ENCODE assay signal across 20 cellular contexts in genomic region chr19:4178990-4179389, GRCh38. TPM values are rescaled to one million over a fixed set of nuclear protein-coding genes. Genes with fewer than 3 reads are reported as not detected.
DNase-seq lines count a peak whose midpoint lies in the region; ATAC-seq, FAIRE-seq and TF ChIP-seq lines count a peak whose summit lies in the region.
"Had no signal": no experiment of that assay in that cellular context is flagged by ENCODE, and none has a peak within 500 bp of the region (broad histone marks: within the 10 kb centered on the region; RNA-seq: fewer than 3 reads in every experiment).

No MANE protein-coding gene starts in this region.

- H3K36me3 ChIP-seq in K562 (ENCODE audit: control insufficient read depth, insufficient read depth, low read length) = peaks cover 30% of the 10 kb centered on the region; the same call in 1 of the 3 replicates
- peaks cover 0 to 48% (median 0%) of the 10 kb centered on the region in 3 donors for H3K36me3 ChIP-seq in Peyer's patch

- ATAC-seq in natural killer cell treated with Interleukin-12 subunit alpha and Interleukin-12 subunit beta and Interleukin-15 and Interleukin-18, amount 100 ng/mL, for 72 hours = no peak
- ATAC-seq in natural killer cell = no peak
- ATAC-seq in K562 = no peak
- ATAC-seq in naive B cell (ENCODE audit: low read depth in 2 of 2) = no peak
- ATAC-seq: GM23338 had no signal

- TF ChIP-seq CTCF in natural killer cell (IDR thresholded peaks at IDR 0.05) (no peak), K562 (IDR thresholded peaks at IDR 0.05 in 2 of 3, conservative IDR thresholded peaks at IDR 0.05 in 1 of 3; ENCODE audit: insufficient read depth in 2 of 3, low read depth in 1 of 3, low read length in 3 of 3) (no peak), Peyer's patch (IDR thresholded peaks at IDR 0.05) (no peak)

- peaks cover 3% of the 10 kb centered on the region; the same call in 1 of the 2 replicates for H4K20me1 ChIP-seq in K562 (replicated peaks; ENCODE audit: control insufficient read depth, insufficient read depth, low read length)

- intact Hi-C loops in natural killer cell (cut with micrococcal nuclease) = no loop called here
- intact Hi-C loops in K562 (cut with micrococcal nuclease) = no loop called here

- H3K4me1 Mint-ChIP-seq in natural killer cell treated with Interleukin-12 subunit alpha and Interleukin-12 subunit beta and Interleukin-15 and Interleukin-18, amount 100 ng/mL, for 72 hours (ENCODE audit: low read depth in 2 of 2) = peaks cover 24 to 25% of the 10 kb centered on the region in 2 donors
- H3K4me1 Mint-ChIP-seq in natural killer cell = peaks cover 22 to 36% of the 10 kb centered on the region in 2 donors
- H3K4me1 Mint-ChIP-seq in naive B cell = peaks cover 33 to 42% (median 35%) of the 10 kb centered on the region in 3 donors
- H3K4me1 Mint-ChIP-seq: GM23338 had no signal

- peaks cover 14 to 59% of the 10 kb centered on the region in 2 experiments for H3K4me1 ChIP-seq in K562 (replicated peaks in 1 of 2; ENCODE audit: control insufficient read depth in 2 of 2, insufficient read depth in 2 of 2, low read length in 2 of 2)
- H3K4me1 ChIP-seq in Peyer's patch = peaks cover 5 to 27% (median 10%) of the 10 kb centered on the region in 4 donors

- no peak for TF ChIP-seq POLR2A in K562 (conservative IDR thresholded peaks at IDR 0.05)
- no peak for TF ChIP-seq POLR2A in Peyer's patch (IDR thresholded peaks at IDR 0.05)

- CTCF ChIA-PET in K562 (lab: Yijun Ruan, JAX; ENCODE audit: low intra/inter-chr PET ratio) = no interaction called here

- TF ChIP-seq EP300 in K562 (IDR thresholded peaks at IDR 0.05; ENCODE audit: low read length) = no peak

- H3K4me2 ChIP-seq in K562 (ENCODE audit: insufficient read depth, low read length) = no peak overlapping the region
- H3K4me2 ChIP-seq: BLaER1 treated with 17β-estradiol and CSF1 and Interleukin-3, amounts not matched to agents 10 nM and 100 nM; GM23338; PC-9 had no signal

- no peak for TF ChIP-seq RAD21 in K562 (CRISPR knock-in tag; conservative IDR thresholded peaks at IDR 0.05 in 1 of 2, IDR thresholded peaks at IDR 0.05 in 1 of 2)

- no TSS peak for BruUV-seq in K562 (replicated peaks; lab: Mats Ljungman, UMichigan)

- H3K9ac ChIP-seq in K562 (ENCODE audit: insufficient read depth in 1 of 2, low read depth in 2 of 2, low read length in 2 of 2) = no peak overlapping the region
- H3K9ac ChIP-seq: BLaER1 treated with 17β-estradiol and CSF1 and Interleukin-3, amounts not matched to agents 10 nM and 100 nM had no signal

- FAIRE-seq in K562 (lab: Jason Lieb, UNC) = no peak

- H3K9me3 ChIP-seq in K562 (replicated peaks; ENCODE audit: control insufficient read depth, insufficient read depth, low read depth, low read length) (no peaks in the 10 kb centered on the region), Peyer's patch (no peaks in the 10 kb centered on the region)
- H3K9me3 ChIP-seq: BLaER1 treated with 17β-estradiol and CSF1 and Interleukin-3, amounts not matched to agents 10 nM and 100 nM; MG63 had no signal

- no peaks in the 10 kb centered on the region for H3K27me3 ChIP-seq in K562 (ENCODE audit: control insufficient read depth in 2 of 2, insufficient read depth in 2 of 2, low read length in 2 of 2)
- H3K27me3 ChIP-seq in Peyer's patch = no peaks in the 10 kb centered on the region
- H3K27me3 ChIP-seq: BLaER1 treated with 17β-estradiol and CSF1 and Interleukin-3, amounts not matched to agents 10 nM and 100 nM; MG63 had no signal

- no peak overlapping the region for H3K27ac Mint-ChIP-seq in natural killer cell treated with Interleukin-12 subunit alpha and Interleukin-12 subunit beta and Interleukin-15 and Interleukin-18, amount 100 ng/mL, for 72 hours
- H3K27ac Mint-ChIP-seq in natural killer cell (peak overlapping the region in 1 of 2 donors; percentile 0), naive B cell (no peak overlapping the region)
- H3K27ac Mint-ChIP-seq: GM23338 had no signal

- no peak overlapping the region for H2AFZ ChIP-seq in K562 (ENCODE audit: low read depth, low read length)
- H2AFZ ChIP-seq: GM23338, PC-9 had no signal

- H3K4me3 Mint-ChIP-seq in natural killer cell treated with Interleukin-12 subunit alpha and Interleukin-12 subunit beta and Interleukin-15 and Interleukin-18, amount 100 ng/mL, for 72 hours = peak overlapping the region; percentile 52
- H3K4me3 Mint-ChIP-seq in natural killer cell (no peak overlapping the region), naive B cell (peak overlapping the region in 5 of 8 donors; percentile 27 to 95 (median 51))
- H3K4me3 Mint-ChIP-seq: GM23338 had no signal

- H3K36me3 Mint-ChIP-seq in natural killer cell treated with Interleukin-12 subunit alpha and Interleukin-12 subunit beta and Interleukin-15 and Interleukin-18, amount 100 ng/mL, for 72 hours = peaks cover 5% of the 10 kb centered on the region
- no peaks in the 10 kb centered on the region for H3K36me3 Mint-ChIP-seq in natural killer cell
- peaks cover 0 to 14% of the 10 kb centered on the region in 2 donors for H3K36me3 Mint-ChIP-seq in naive B cell

- no peaks in the 10 kb centered on the region for H3K27me3 Mint-ChIP-seq in natural killer cell treated with Interleukin-12 subunit alpha and Interleukin-12 subunit beta and Interleukin-15 and Interleukin-18, amount 100 ng/mL, for 72 hours
- no peaks in the 10 kb centered on the region for H3K27me3 Mint-ChIP-seq in natural killer cell (ENCODE audit: low read depth in 2 of 2)
- H3K27me3 Mint-ChIP-seq in naive B cell = no peaks in the 10 kb centered on the region
- H3K27me3 Mint-ChIP-seq: IgD-negative memory B cell had no signal

- no peaks in the 10 kb centered on the region for H3K9me3 Mint-ChIP-seq in natural killer cell treated with Interleukin-12 subunit alpha and Interleukin-12 subunit beta and Interleukin-15 and Interleukin-18, amount 100 ng/mL, for 72 hours
- H3K9me3 Mint-ChIP-seq in natural killer cell = no peaks in the 10 kb centered on the region
- H3K9me3 Mint-ChIP-seq in naive B cell = no peaks in the 10 kb centered on the region
- H3K9me3 Mint-ChIP-seq: GM23338, IgD-negative memory B cell had no signal

- WGBS in K562 (ENCODE audit: insufficient coverage, low coverage, missing lambda C conversion rate) = 84% methylated on average over 9 of the region's 18 CpGs

- no peak overlapping the region for H3K27ac ChIP-seq in K562 (ENCODE audit: extremely low read depth, low read depth, low read length)
- H3K27ac ChIP-seq in Peyer's patch = no peak overlapping the region
- H3K27ac ChIP-seq: BLaER1 treated with 17β-estradiol and CSF1 and Interleukin-3, amounts not matched to agents 10 nM and 100 nM; PC-9 had no signal

- no peak for DNase-seq in natural killer cell treated with Interleukin-12 subunit alpha and Interleukin-12 subunit beta and Interleukin-15 and Interleukin-18, amount 100 ng/mL, for 72 hours (ENCODE audit: low spot score)
- DNase-seq in natural killer cell (no peak), K562 (ENCODE audit: extremely low read depth in 1 of 4, low spot score in 3 of 4) (no peak), naive B cell (no peak), hippocampal formation (lab: John Stamatoyannopoulos, UW) (no peak), Peyer's patch (no peak), NCI-H1048 (lab: John Stamatoyannopoulos, UW) (no peak)
- DNase-seq: DMS79 treated with DMSO at 0.1 percent for 48 hours, HCEC 1CT, Kasumi-1, MG63, NCI-H1092, NCI-H1436 treated with DMSO at 0.1 percent for 48 hours, NCI-H2029, NCI-H345, NCI-H524 treated with DMSO at 0.1 percent for 48 hours, PC-9 had no signal

- POLR2A ChIA-PET in K562 (lab: Yijun Ruan, JAX) = interaction anchor here (0.8 kb wide), 1 partner anchor 26 kb away, joined by 3 read pairs; the partner anchor contains the start of gene CREB3L3

- H3K4me3 ChIP-seq in K562 (no peak overlapping the region), Peyer's patch (no peak overlapping the region)
- H3K4me3 ChIP-seq: BLaER1 treated with 17β-estradiol and CSF1 and Interleukin-3, amounts not matched to agents 10 nM and 100 nM; GM23338; MG63; PC-9 had no signal

- peaks cover 6% of the 10 kb centered on the region for H3K9me1 ChIP-seq in K562 (ENCODE audit: control insufficient read depth, insufficient read depth, low read length)

- peaks cover 17% of the 10 kb centered on the region for H3K79me2 ChIP-seq in K562 (ENCODE audit: control insufficient read depth, insufficient read depth, low read length)

- in situ Hi-C loops in K562 (cut with MboI) = no loop called here

RNA-seq across cellular contexts. Expression of gene SIRT6, which starts 3.4 kb away (rescaled TPM):
- 10 to 100 TPM; 51.4 to 56.7 TPM for total RNA-seq in natural killer cell treated with Interleukin-12 subunit alpha and Interleukin-12 subunit beta and Interleukin-15 and Interleukin-18, amount 100 ng/mL, for 72 hours
- total RNA-seq in natural killer cell (10 to 100 TPM; 29.5 to 37.4 (median 30.5) TPM), K562 (2014; rRNA removed) (26.7 and 32.5 TPM in 2 replicates), K562 (2014; rRNA removed; fragmentation: Illumina TruSeq; extraction: Trizol) (0.93 and 2.7 TPM in 2 replicates), K562 (2015; rRNA removed; fragmentation: Illumina TruSeq; extraction: Trizol) (10.2 and 11.0 TPM in 2 replicates), K562 (2021) (36.6 and 37.7 TPM in 2 replicates), Peyer's patch (100 to 1,000 TPM in 1 of 4 donors, 10 to 100 TPM in 3; 55.3 to 115 (median 84.9) TPM)
- total RNA-seq in K562 (2011; cell fraction: chromatin; rRNA removed; ENCODE audit: low replicate concordance) = 19.9 and 49.6 TPM in 2 replicates
- 43.2 and 44.7 TPM in 2 replicates for total RNA-seq in K562 (2011; cell fraction: nucleolus; rRNA removed)
- 26.7 and 29.2 TPM in 2 replicates for total RNA-seq in K562 (2011; cell fraction: nucleoplasm; rRNA removed)
- polyA plus RNA-seq in K562 (2011; rRNA removed) (15.0 and 20.8 TPM in 2 replicates), K562 (2014; fragmentation: Illumina TruSeq; extraction: Trizol) (8.0 and 23.9 TPM in 2 replicates), K562 (2014; fragmentation: Nextera tagmentation; extraction: Ambion mirVana) (1 to 10 TPM; 1.4 to 1.8 TPM), K562 (2014; rRNA removed) (37.3 and 41.1 TPM in 2 replicates), naive B cell (ENCODE audit: low read depth in 6 of 6) (1 to 10 TPM; 1.3 to 5.3 (median 4.4) TPM)
- polyA plus RNA-seq in K562 (2011; cell fraction: cytosol; rRNA removed) = 25.2 and 50.5 TPM in 2 replicates
- 41.0 and 84.2 TPM in 2 replicates for polyA plus RNA-seq in K562 (2011; cell fraction: nucleus; rRNA removed)
- 27.9 and 32.4 TPM in 2 replicates for polyA plus RNA-seq in K562 (2012)
- 2.9 and 6.5 TPM in 2 replicates for polyA minus RNA-seq in K562 (2011; rRNA and poly(A)+ RNA removed)
- polyA minus RNA-seq in K562 (2011; cell fraction: cytosol; rRNA and poly(A)+ RNA removed) = 12.1 and 12.7 TPM in 2 replicates
- polyA minus RNA-seq in K562 (2011; cell fraction: nucleus; rRNA and poly(A)+ RNA removed) = 11.3 and 13.2 TPM in 2 replicates

RNA-seq across cellular contexts. Expression of gene ANKRD24, which starts 3.5 kb away (rescaled TPM):
- under 1 TPM; 0.33 to 0.74 TPM for total RNA-seq in natural killer cell treated with Interleukin-12 subunit alpha and Interleukin-12 subunit beta and Interleukin-15 and Interleukin-18, amount 100 ng/mL, for 72 hours
- total RNA-seq in natural killer cell (1 to 10 TPM in 1 of 3 donors, under 1 TPM in 2; 0.65 to 2.2 (median 0.71) TPM), K562 (2014; rRNA removed) (0.08 TPM in 1 of 2 replicates, not detected in the other), K562 (2014; rRNA removed; fragmentation: Illumina TruSeq; extraction: Trizol) (not detected in 2 replicates), K562 (2015; rRNA removed; fragmentation: Illumina TruSeq; extraction: Trizol) (not detected in 2 replicates), K562 (2021) (0.07 and 0.38 TPM in 2 replicates), Peyer's patch (1 to 10 TPM in 3 of 4 donors, under 1 TPM in 1; 0.83 to 3.9 (median 1.6) TPM)
- 0.53 and 1.2 TPM in 2 replicates for total RNA-seq in K562 (2011; cell fraction: chromatin; rRNA removed; ENCODE audit: low replicate concordance)
- 0.13 and 0.17 TPM in 2 replicates for total RNA-seq in K562 (2011; cell fraction: nucleolus; rRNA removed)
- 0.15 and 0.37 TPM in 2 replicates for total RNA-seq in K562 (2011; cell fraction: nucleoplasm; rRNA removed)
- polyA plus RNA-seq in K562 (2011; rRNA removed) (0.11 and 0.24 TPM in 2 replicates), K562 (2014; fragmentation: Illumina TruSeq; extraction: Trizol) (0.07 TPM in 1 of 2 replicates, not detected in the other), K562 (2014; fragmentation: Nextera tagmentation; extraction: Ambion mirVana) (not detected), K562 (2014; rRNA removed) (0.03 and 0.12 TPM in 2 replicates), naive B cell (ENCODE audit: low read depth in 6 of 6) (1 to 10 TPM in 1 of 6 donors, under 1 TPM in 2, not detected in 3; 0.17 to 1.4 (median 0.43) TPM)
- polyA plus RNA-seq in K562 (2011; cell fraction: cytosol; rRNA removed) = 0.31 and 0.34 TPM in 2 replicates
- polyA plus RNA-seq in K562 (2011; cell fraction: nucleus; rRNA removed) = 0.48 TPM in 2 replicates
- 0.09 and 0.51 TPM in 2 replicates for polyA plus RNA-seq in K562 (2012)
- polyA minus RNA-seq in K562 (2011; rRNA and poly(A)+ RNA removed) = 0.11 and 0.27 TPM in 2 replicates
- polyA minus RNA-seq in K562 (2011; cell fraction: cytosol; rRNA and poly(A)+ RNA removed) = not detected in 2 replicates
- polyA minus RNA-seq in K562 (2011; cell fraction: nucleus; rRNA and poly(A)+ RNA removed) = 0.11 and 0.13 TPM in 2 replicates
- polyA plus RNA-seq: IgD-negative memory B cell had no signal

RNA-seq across cellular contexts. Expression of gene CREB3L3, which starts 25.6 kb away (rescaled TPM):
- not detected for total RNA-seq in natural killer cell treated with Interleukin-12 subunit alpha and Interleukin-12 subunit beta and Interleukin-15 and Interleukin-18, amount 100 ng/mL, for 72 hours
- total RNA-seq in natural killer cell (under 1 TPM in 2 of 3 donors, not detected in 1; 0.43 to 0.70 TPM), K562 (2014; rRNA removed) (not detected in 2 replicates), K562 (2014; rRNA removed; fragmentation: Illumina TruSeq; extraction: Trizol) (not detected in 2 replicates), K562 (2015; rRNA removed; fragmentation: Illumina TruSeq; extraction: Trizol) (0.11 TPM in 1 of 2 replicates, not detected in the other), K562 (2021) (0.07 TPM in 1 of 2 replicates, not detected in the other), Peyer's patch (100 to 1,000 TPM in 3 of 4 donors, 10 to 100 TPM in 1; 45.4 to 528 (median 270) TPM)
- total RNA-seq in K562 (2011; cell fraction: chromatin; rRNA removed; ENCODE audit: low replicate concordance) = not detected in 2 replicates
- total RNA-seq in K562 (2011; cell fraction: nucleolus; rRNA removed) = not detected in 2 replicates
- total RNA-seq in K562 (2011; cell fraction: nucleoplasm; rRNA removed) = not detected in 2 replicates
- polyA plus RNA-seq in K562 (2011; rRNA removed) (0.03 TPM in 1 of 2 replicates, not detected in the other), K562 (2014; fragmentation: Illumina TruSeq; extraction: Trizol) (0.06 TPM in 1 of 2 replicates, not detected in the other), K562 (2014; fragmentation: Nextera tagmentation; extraction: Ambion mirVana) (not detected), K562 (2014; rRNA removed) (0.38 TPM in 1 of 2 replicates, not detected in the other), naive B cell (ENCODE audit: low read depth in 6 of 6) (not detected)
- not detected in 2 replicates for polyA plus RNA-seq in K562 (2011; cell fraction: cytosol; rRNA removed)
- polyA plus RNA-seq in K562 (2011; cell fraction: nucleus; rRNA removed) = not detected in 2 replicates
- 0.08 and 0.17 TPM in 2 replicates for polyA plus RNA-seq in K562 (2012)
- not detected in 2 replicates for polyA minus RNA-seq in K562 (2011; rRNA and poly(A)+ RNA removed)
- polyA minus RNA-seq in K562 (2011; cell fraction: cytosol; rRNA and poly(A)+ RNA removed) = not detected in 2 replicates
- polyA minus RNA-seq in K562 (2011; cell fraction: nucleus; rRNA and poly(A)+ RNA removed) = not detected in 2 replicates
- total RNA-seq: GM23338, PC-9 had no signal
- polyA plus RNA-seq: IgD-negative memory B cell had no signal

RNA-seq across cellular contexts. Expression of gene EBI3, which starts 50.3 kb away (rescaled TPM):
- total RNA-seq in natural killer cell treated with Interleukin-12 subunit alpha and Interleukin-12 subunit beta and Interleukin-15 and Interleukin-18, amount 100 ng/mL, for 72 hours = 100 to 1,000 TPM in 1 of 2 donors, 10 to 100 TPM in 1; 32.4 to 131 TPM
- not detected for total RNA-seq in natural killer cell
- not detected in 2 replicates for total RNA-seq in K562 (2011; cell fraction: chromatin; rRNA removed; ENCODE audit: low replicate concordance)
- total RNA-seq in K562 (2011; cell fraction: nucleolus; rRNA removed) = 0.33 and 0.39 TPM in 2 replicates
- total RNA-seq in K562 (2011; cell fraction: nucleoplasm; rRNA removed) = not detected in 2 replicates
- not detected in 2 replicates for total RNA-seq in K562 (2014; rRNA removed)
- total RNA-seq in K562 (2014; rRNA removed; fragmentation: Illumina TruSeq; extraction: Trizol) = not detected in 2 replicates
- not detected in 2 replicates for total RNA-seq in K562 (2015; rRNA removed; fragmentation: Illumina TruSeq; extraction: Trizol)
- 0.22 TPM in 1 of 2 replicates, not detected in the other for total RNA-seq in K562 (2021)
- 0.12 and 0.35 TPM in 2 replicates for polyA plus RNA-seq in K562 (2011; rRNA removed)
- polyA plus RNA-seq in K562 (2011; cell fraction: cytosol; rRNA removed) = 0.34 and 1.2 TPM in 2 replicates
- 0.13 and 0.36 TPM in 2 replicates for polyA plus RNA-seq in K562 (2011; cell fraction: nucleus; rRNA removed)
- polyA plus RNA-seq in K562 (2012) = 0.21 and 0.47 TPM in 2 replicates
- 0.30 TPM in 1 of 2 replicates, not detected in the other for polyA plus RNA-seq in K562 (2014; fragmentation: Illumina TruSeq; extraction: Trizol)
- polyA plus RNA-seq in K562 (2014; fragmentation: Nextera tagmentation; extraction: Ambion mirVana) = not detected
- polyA plus RNA-seq in K562 (2014; rRNA removed) = 0.08 and 0.40 TPM in 2 replicates
- not detected in 2 replicates for polyA minus RNA-seq in K562 (2011; rRNA and poly(A)+ RNA removed)
- not detected in 2 replicates for polyA minus RNA-seq in K562 (2011; cell fraction: cytosol; rRNA and poly(A)+ RNA removed)
- polyA minus RNA-seq in K562 (2011; cell fraction: nucleus; rRNA and poly(A)+ RNA removed) = not detected in 2 replicates
- polyA plus RNA-seq in naive B cell (ENCODE audit: low read depth in 6 of 6) = 1 to 10 TPM; 1.0 to 7.3 (median 3.6) TPM
- 10 to 100 TPM in 1 of 4 donors, 1 to 10 TPM in 2, not detected in 1; 1.4 to 12.4 (median 1.9) TPM for total RNA-seq in Peyer's patch
- total RNA-seq: PC-9 had no signal

RNA-seq across cellular contexts. Expression of gene MAP2K2, which starts 55.1 kb away (rescaled TPM):
- 100 to 1,000 TPM; 170 to 206 TPM for total RNA-seq in natural killer cell treated with Interleukin-12 subunit alpha and Interleukin-12 subunit beta and Interleukin-15 and Interleukin-18, amount 100 ng/mL, for 72 hours
- 100 to 1,000 TPM; 137 to 154 (median 152) TPM for total RNA-seq in natural killer cell
- total RNA-seq in K562 (2011; cell fraction: chromatin; rRNA removed; ENCODE audit: low replicate concordance) = 38.8 and 113 TPM in 2 replicates
- total RNA-seq in K562 (2011; cell fraction: nucleolus; rRNA removed) = 81.4 and 92.0 TPM in 2 replicates
- 58.5 and 81.8 TPM in 2 replicates for total RNA-seq in K562 (2011; cell fraction: nucleoplasm; rRNA removed)
- 140 and 200 TPM in 2 replicates for total RNA-seq in K562 (2014; rRNA removed)
- 58.3 and 60.9 TPM in 2 replicates for total RNA-seq in K562 (2014; rRNA removed; fragmentation: Illumina TruSeq; extraction: Trizol)
- 72.6 and 78.0 TPM in 2 replicates for total RNA-seq in K562 (2015; rRNA removed; fragmentation: Illumina TruSeq; extraction: Trizol)
- total RNA-seq in K562 (2021) = 150 and 151 TPM in 2 replicates
- polyA plus RNA-seq in K562 (2011; rRNA removed) = 40.4 and 41.5 TPM in 2 replicates
- 60.4 and 128 TPM in 2 replicates for polyA plus RNA-seq in K562 (2011; cell fraction: cytosol; rRNA removed)
- 70.1 and 145 TPM in 2 replicates for polyA plus RNA-seq in K562 (2011; cell fraction: nucleus; rRNA removed)
- 110 and 220 TPM in 2 replicates for polyA plus RNA-seq in K562 (2012)
- 41.1 and 84.5 TPM in 2 replicates for polyA plus RNA-seq in K562 (2014; fragmentation: Illumina TruSeq; extraction: Trizol)
- 1 to 10 TPM; 1.0 to 5.0 TPM for polyA plus RNA-seq in K562 (2014; fragmentation: Nextera tagmentation; extraction: Ambion mirVana)
- 90.7 and 97.4 TPM in 2 replicates for polyA plus RNA-seq in K562 (2014; rRNA removed)
- polyA minus RNA-seq in K562 (2011; rRNA and poly(A)+ RNA removed) = 14.2 and 24.8 TPM in 2 replicates
- polyA minus RNA-seq in K562 (2011; cell fraction: cytosol; rRNA and poly(A)+ RNA removed) = 63.5 and 95.7 TPM in 2 replicates
- 31.5 and 34.3 TPM in 2 replicates for polyA minus RNA-seq in K562 (2011; cell fraction: nucleus; rRNA and poly(A)+ RNA removed)
- 10 to 100 TPM; 50.3 to 88.0 (median 69.5) TPM for polyA plus RNA-seq in naive B cell (ENCODE audit: low read depth in 6 of 6)
- 100 to 1,000 TPM; 168 to 283 (median 220) TPM for total RNA-seq in Peyer's patch

Comparison
In these comparisons a context has a peak if more than half of its experiments do, and no peak if none do; other contexts are left out.
1. RNA of gene CREB3L3, which starts 25.6 kb away (total RNA-seq): 45.4 to 528 TPM in Peyer's patch; 0.43 to 0.70 TPM in natural killer cell, not detected in natural killer cell treated with Interleukin-12 subunit alpha and Interleukin-12 subunit beta and Interleukin-15 and Interleukin-18, amount 100 ng/mL, for 72 hours and 0.07 to 0.11 TPM in K562; every median in the first group is over 10 times any median in the second.